Comparison of ENCODE assay signal across 2 cellular contexts in genomic region chr6:169141706-169142705, GRCh38.
TF ChIP-seq lines count a peak whose summit lies in the region.

No MANE protein-coding gene starts in this region.

TF ChIP-seq in liver, 16 proteins besides CTCF, POLR2A, EP300 and RAD21 (continued from another document):
- TF ChIP-seq ZBTB33 (IDR thresholded peaks at IDR 0.05) (no peak), MAX (IDR thresholded peaks at IDR 0.05) (no peak), EGR1 (IDR thresholded peaks at IDR 0.05; ENCODE audit: low read depth in 2 of 2) (no peak), SP1 (IDR thresholded peaks at IDR 0.05) (no peak), RXRA (IDR thresholded peaks at IDR 0.05) (peak; percentile 13 to 50), REST (IDR thresholded peaks at IDR 0.05) (no peak), FOXA1 (IDR thresholded peaks at IDR 0.05) (no peak), HNF4A (conservative IDR thresholded peaks at IDR 0.05) (no peak), HNF4G (IDR thresholded peaks at IDR 0.05) (no peak), ATF3 (IDR thresholded peaks at IDR 0.05) (no peak), GABPA (IDR thresholded peaks at IDR 0.05 in 1 of 2, conservative IDR thresholded peaks at IDR 0.05 in 1 of 2) (no peak), TAF1 (conservative IDR thresholded peaks at IDR 0.05) (no peak), FOXA2 (IDR thresholded peaks at IDR 0.05) (no peak), NR2F2 (IDR thresholded peaks at IDR 0.05) (peak; percentile 52)
TF ChIP-seq in liver: peak in this region for 2.

TF ChIP-seq in HepG2, 621 proteins besides CTCF, POLR2A, EP300 and RAD21 (continued from another document):
- TF ChIP-seq HIC2 (CRISPR knock-in tag; IDR thresholded peaks at IDR 0.05; ENCODE audit: low read depth) = no peak
- no peak for TF ChIP-seq FOSL2 (CRISPR knock-in tag; IDR thresholded peaks at IDR 0.05)
- TF ChIP-seq ZNF207 (IDR thresholded peaks at IDR 0.05; ENCODE audit: borderline replicate concordance) = no peak
- TF ChIP-seq RXRB (CRISPR knock-in tag; IDR thresholded peaks at IDR 0.05; ENCODE audit: borderline replicate concordance) = no peak
- no peak for TF ChIP-seq ARID4A (CRISPR knock-in tag; IDR thresholded peaks at IDR 0.05; ENCODE audit: borderline replicate concordance)
- no peak for TF ChIP-seq RNF2 (conservative IDR thresholded peaks at IDR 0.05; ENCODE audit: low read depth)
- no peak for TF ChIP-seq ZNF709 (CRISPR knock-in tag; IDR thresholded peaks at IDR 0.05)
- TF ChIP-seq ZBTB39 (CRISPR knock-in tag; IDR thresholded peaks at IDR 0.05) = no peak
- no peak for TF ChIP-seq ZNF678 (CRISPR knock-in tag; IDR thresholded peaks at IDR 0.05)
- TF ChIP-seq AGO2 (optimal IDR thresholded peaks at IDR 0.05; ENCODE audit: low read depth, low read length) = no peak
- no peak for TF ChIP-seq SOX13 (IDR thresholded peaks at IDR 0.05)
- TF ChIP-seq SOX13 (CRISPR knock-in tag; conservative IDR thresholded peaks at IDR 0.05 in 1 of 2, IDR thresholded peaks at IDR 0.05 in 1 of 2) = no peak
- no peak for TF ChIP-seq CBX1 (IDR thresholded peaks at IDR 0.05; ENCODE audit: low read depth)
- TF ChIP-seq TBX2 (CRISPR knock-in tag; IDR thresholded peaks at IDR 0.05; ENCODE audit: borderline replicate concordance) = no peak
- TF ChIP-seq SIX1 (CRISPR knock-in tag; IDR thresholded peaks at IDR 0.05; ENCODE audit: borderline replicate concordance) = no peak
